1 cellular context compared by ENCODE assay signal in genomic region chr1:203999618-204000017, GRCh38.
TF ChIP-seq lines count a peak whose summit lies in the region.

No MANE protein-coding gene starts in this region.

TF ChIP-seq in IMR-90, 13 proteins besides CTCF, POLR2A, EP300 and RAD21 (continued from another document):
- TF ChIP-seq BHLHE40 (IDR thresholded peaks at IDR 0.05; ENCODE audit: low read depth, low read length) (no peak), MXI1 (IDR thresholded peaks at IDR 0.05; ENCODE audit: borderline replicate concordance, low read depth, low read length) (no peak), CEBPB (IDR thresholded peaks at IDR 0.05; ENCODE audit: low read depth, low read length) (no peak), RCOR1 (IDR thresholded peaks at IDR 0.05; ENCODE audit: insufficient replicate concordance, low read length) (no peak), RFX5 (IDR thresholded peaks at IDR 0.05; ENCODE audit: low read depth, low read length) (no peak), FOS (IDR thresholded peaks at IDR 0.05; ENCODE audit: low read depth, low read length) (no peak), SMC3 (IDR thresholded peaks at IDR 0.05; ENCODE audit: low read depth, low read length) (no peak), MAFK (IDR thresholded peaks at IDR 0.05; ENCODE audit: low read depth, low read length) (no peak), MAZ (IDR thresholded peaks at IDR 0.05; ENCODE audit: borderline replicate concordance, low read depth, low read length) (no peak), CHD1 (IDR thresholded peaks at IDR 0.05; ENCODE audit: low read depth, low read length) (no peak)
- TF ChIP-seq, protein P1, sequence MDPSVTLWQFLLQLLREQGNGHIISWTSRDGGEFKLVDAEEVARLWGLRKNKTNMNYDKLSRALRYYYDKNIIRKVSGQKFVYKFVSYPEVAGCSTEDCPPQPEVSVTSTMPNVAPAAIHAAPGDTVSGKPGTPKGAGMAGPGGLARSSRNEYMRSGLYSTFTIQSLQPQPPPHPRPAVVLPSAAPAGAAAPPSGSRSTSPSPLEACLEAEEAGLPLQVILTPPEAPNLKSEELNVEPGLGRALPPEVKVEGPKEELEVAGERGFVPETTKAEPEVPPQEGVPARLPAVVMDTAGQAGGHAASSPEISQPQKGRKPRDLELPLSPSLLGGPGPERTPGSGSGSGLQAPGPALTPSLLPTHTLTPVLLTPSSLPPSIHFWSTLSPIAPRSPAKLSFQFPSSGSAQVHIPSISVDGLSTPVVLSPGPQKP (IDR thresholded peaks at IDR 0.05; ENCODE audit: borderline replicate concordance, low read depth, low read length) = no peak
